ENCODE assay signal across 8 cellular contexts in genomic region chr22:20703414-20703806, GRCh38.
DNase-seq lines count a peak whose midpoint lies in the region; ATAC-seq, FAIRE-seq and TF ChIP-seq lines count a peak whose summit lies in the region.
"Not testable (repeated sequence)": the region's sequence is repeated elsewhere in the genome, so short reads cannot be mapped to it uniquely, and the experiment has no call there.

No MANE protein-coding gene starts in this region.

- H3K4me1 Mint-ChIP-seq in Caco-2 (ENCODE audit: low read depth, unreplicated experiment); memory B cell; stimulated activated memory B cell treated with anti-CD40 and anti-IgM and Interleukin-4, amounts not matched to agents 10 μg/mL and 1 μg/mL and 100 μg/mL, for 72 hours: not testable (repeated sequence)
- peaks cover 13% of the 10 kb centered on the region for H3K4me1 Mint-ChIP-seq in activated T-cell treated with anti-CD3 and anti-CD28 coated beads, Interleukin-2, amount 50 U/mL, for 24 hours (ENCODE audit: low read depth)

- H3K14ac ChIP-seq in H1 (ENCODE audit: insufficient read length) = not testable (repeated sequence)

- not testable (repeated sequence) for H2AK5ac ChIP-seq in H1 (ENCODE audit: low read depth, low read length)

- not testable (repeated sequence) for H3K27me3 ChIP-seq in Caco-2 (replicated peaks; ENCODE audit: control insufficient read depth, insufficient read depth, low read length); MM.1S (replicated peaks; ENCODE audit: insufficient read depth, low read length); H1 (replicated peaks in 1 of 4; ENCODE audit: control insufficient read depth in 3 of 4, extremely low read depth in 1 of 4, insufficient read depth in 3 of 4, low read length in 3 of 4)

- H3K27ac ChIP-seq in MM.1S (ENCODE audit: low read length); H1 (ENCODE audit: low read depth, low read length): not testable (repeated sequence)

- not testable (repeated sequence) for H2BK5ac ChIP-seq in H1 (ENCODE audit: low read depth, low read length)

- not testable (repeated sequence) for H4K5ac ChIP-seq in H1 (ENCODE audit: insufficient read length, low read depth, low read length)

- TF ChIP-seq CTCF in Caco-2 (IDR thresholded peaks at IDR 0.05; ENCODE audit: insufficient read depth in 1 of 2, low read depth in 1 of 2, low read length in 1 of 2, severe bottlenecking in 1 of 2, unreplicated experiment in 1 of 2); MM.1S (IDR thresholded peaks at IDR 0.05; ENCODE audit: low read length); H1 (IDR thresholded peaks at IDR 0.05; ENCODE audit: control extremely low read depth in 1 of 3, insufficient read depth in 1 of 3, low read depth in 1 of 3, low read length in 3 of 3): not testable (repeated sequence)

- H3K18ac ChIP-seq in H1 (ENCODE audit: extremely low read depth, low read length) = not testable (repeated sequence)

- ATAC-seq in GM21390 (IDR thresholded peaks at IDR 0.05; ENCODE audit: unreplicated experiment) (peak; percentile 18), HG02970 (IDR thresholded peaks at IDR 0.05; ENCODE audit: low FRiP score, unreplicated experiment) (peak; percentile 18), memory B cell (ENCODE audit: low read depth) (peak; percentile 14)
- peak; percentile 62 for ATAC-seq in stimulated activated memory B cell treated with anti-CD40 and anti-IgM and Interleukin-4, amounts not matched to agents 10 μg/mL and 1 μg/mL and 100 μg/mL, for 72 hours

- H3K23me2 ChIP-seq in H1 (ENCODE audit: low read depth, low read length) = not testable (repeated sequence)

- H3K4me3 Mint-ChIP-seq in Caco-2 (ENCODE audit: unreplicated experiment) (peak overlapping the region; percentile 98), memory B cell (peak overlapping the region; percentile 99)
- H3K4me3 Mint-ChIP-seq in activated T-cell treated with anti-CD3 and anti-CD28 coated beads, Interleukin-2, amount 50 U/mL, for 24 hours = peak overlapping the region; percentile 72
- peak overlapping the region; percentile 95 for H3K4me3 Mint-ChIP-seq in stimulated activated memory B cell treated with anti-CD40 and anti-IgM and Interleukin-4, amounts not matched to agents 10 μg/mL and 1 μg/mL and 100 μg/mL, for 72 hours

- not testable (repeated sequence) for H3K79me2 ChIP-seq in MM.1S (ENCODE audit: low read length); H1 (ENCODE audit: control insufficient read depth in 1 of 2, insufficient read depth in 2 of 2, low read length in 2 of 2)

- intact Hi-C loops in Caco-2 (cut with micrococcal nuclease; ENCODE audit: unreplicated experiment) = not testable (repeated sequence)

- 4% methylated on average over 5 of the region's 25 CpGs; no CpG with 5 or more reads in 1 of the 2 experiments for WGBS in H1 (ENCODE audit: extremely low coverage in 1 of 2, insufficient coverage in 1 of 2, insufficient read length in 1 of 2, insufficient replicate concordance in 2 of 2, low coverage in 1 of 2, low lambda C conversion rate in 2 of 2, missing lambda C conversion rate in 1 of 2), 2 experiments

- CTCF ChIA-PET in Caco-2 (lab: Charles Lee) = interaction anchor here (0.8 to 1.2 kb wide), 3 partner anchors 38 to 135 kb away, joined by 3 to 5 read pairs (median 4); no protein-coding TSS in a partner anchor
- CTCF ChIA-PET in H1 (lab: Charles Lee; ENCODE audit: partially characterized antibody) = interaction anchor here (1.2 to 1.4 kb wide), 2 partner anchors 97 to 130 kb away, joined by 3 to 5 read pairs; no protein-coding TSS in a partner anchor

- not testable (repeated sequence) for BruUV-seq in Caco-2 (replicated peaks; lab: Mats Ljungman, UMichigan)

- H3K9ac ChIP-seq in MM.1S (ENCODE audit: low read length); H1 (replicated peaks in 1 of 4; ENCODE audit: extremely low read depth in 1 of 4, low read depth in 3 of 4, low read length in 3 of 4): not testable (repeated sequence)

- H4K20me1 ChIP-seq in MM.1S (ENCODE audit: insufficient read depth, low read length); H1 (replicated peaks in 1 of 2; ENCODE audit: control insufficient read depth in 1 of 2, insufficient read depth in 2 of 2, low read length in 2 of 2): not testable (repeated sequence)

- H2BK15ac ChIP-seq in H1 (ENCODE audit: low read length) = not testable (repeated sequence)

- not testable (repeated sequence) for H3K9me3 ChIP-seq in Caco-2; MM.1S (replicated peaks; ENCODE audit: insufficient read depth, low read length); H1 (ENCODE audit: insufficient read depth in 2 of 2, low read depth in 1 of 2, low read length in 1 of 2)

- H3F3A ChIP-seq in MM.1S (ENCODE audit: insufficient read depth, low read length) = not testable (repeated sequence)

- POLR2A ChIA-PET in Caco-2 (lab: Charles Lee) = interaction anchor here (0.5 kb wide), 1 partner anchor 157 kb away, joined by 3 read pairs; no protein-coding TSS in a partner anchor
- POLR2A ChIA-PET in H1 (lab: Charles Lee; ENCODE audit: partially characterized antibody) = not testable (repeated sequence)

- not testable (repeated sequence) for TF ChIP-seq EP300 in H1 (IDR thresholded peaks at IDR 0.05; ENCODE audit: borderline replicate concordance in 1 of 2, low read depth in 2 of 2, low read length in 2 of 2)

- not testable (repeated sequence) for H3K27me3 Mint-ChIP-seq in Caco-2 (ENCODE audit: insufficient read depth, unreplicated experiment); activated T-cell treated with anti-CD3 and anti-CD28 coated beads, Interleukin-2, amount 50 U/mL, for 24 hours; memory B cell; stimulated activated memory B cell treated with anti-CD40 and anti-IgM and Interleukin-4, amounts not matched to agents 10 μg/mL and 1 μg/mL and 100 μg/mL, for 72 hours

- not testable (repeated sequence) for H2BK120ac ChIP-seq in H1 (replicated peaks; ENCODE audit: low read depth, low read length)

- H2BK20ac ChIP-seq in H1 (ENCODE audit: low read length) = not testable (repeated sequence)

- not testable (repeated sequence) for H3K4ac ChIP-seq in H1 (replicated peaks; ENCODE audit: insufficient read length, low read depth, low read length)

- H3K4me1 ChIP-seq in Caco-2; MM.1S (ENCODE audit: low read length); H1 (replicated peaks in 1 of 4; ENCODE audit: control insufficient read depth in 3 of 4, insufficient read depth in 4 of 4, low read length in 3 of 4): not testable (repeated sequence)

- H3K4me3 ChIP-seq in Caco-2 (ENCODE audit: low read depth, low read length) (peak overlapping the region; percentile 42), H1 (ENCODE audit: extremely low read depth in 1 of 4, insufficient read depth in 2 of 4, low read depth in 3 of 4, low read length in 4 of 4) (peak overlapping the region in 1 of 4 experiments; percentile 38; a peak in 2 of 8 replicates)
- H3K4me3 ChIP-seq in MM.1S (ENCODE audit: low read length) = not testable (repeated sequence)

- H3K23ac ChIP-seq in H1 (ENCODE audit: insufficient read length) = not testable (repeated sequence)

- not testable (repeated sequence) for DNase-seq in Caco-2; MM.1S; activated T-cell treated with anti-CD3 and anti-CD28 coated beads, Interleukin-2, amount 50 U/mL, for 24 hours; memory B cell (ENCODE audit: low spot score in 2 of 2)
- DNase-seq in H1 (ENCODE audit: low read depth in 1 of 2, low spot score in 2 of 2) = peak in 1 of 2 experiments; percentile 63

- not testable (repeated sequence) for FAIRE-seq in H1 (lab: Jason Lieb, UNC)

- H3K4me2 ChIP-seq in MM.1S (ENCODE audit: low read depth, low read length) (peak overlapping the region; percentile 24; the same call in 1 of the 2 replicates), H1 (ENCODE audit: insufficient read depth in 1 of 2, low read depth in 2 of 2, low read length in 2 of 2) (peak overlapping the region; percentile 21 to 56; a peak in 2 of 4 replicates)

- not testable (repeated sequence) for H2BK12ac ChIP-seq in H1 (ENCODE audit: low read depth, low read length)

- H3K9me3 Mint-ChIP-seq in Caco-2 (ENCODE audit: unreplicated experiment); activated T-cell treated with anti-CD3 and anti-CD28 coated beads, Interleukin-2, amount 50 U/mL, for 24 hours; memory B cell; stimulated activated memory B cell treated with anti-CD40 and anti-IgM and Interleukin-4, amounts not matched to agents 10 μg/mL and 1 μg/mL and 100 μg/mL, for 72 hours: not testable (repeated sequence)

- not testable (repeated sequence) for TF ChIP-seq POLR2A in H1 (IDR thresholded peaks at IDR 0.05; ENCODE audit: control extremely low read depth in 1 of 2, low read depth in 2 of 2, low read length in 2 of 2)

- TF ChIP-seq RAD21 in H1 (IDR thresholded peaks at IDR 0.05 in 1 of 2, conservative IDR thresholded peaks at IDR 0.05 in 1 of 2; ENCODE audit: low read depth in 2 of 2, low read length in 2 of 2) = not testable (repeated sequence)

- H3K36me3 ChIP-seq in Caco-2 (ENCODE audit: control insufficient read depth, insufficient read depth, low read length); MM.1S (replicated peaks; ENCODE audit: insufficient read depth, low read length); H1 (ENCODE audit: control insufficient read depth in 2 of 4, insufficient read depth in 4 of 4, low read length in 3 of 4): not testable (repeated sequence)

- not testable (repeated sequence) for H3K27ac Mint-ChIP-seq in Caco-2 (ENCODE audit: unreplicated experiment); activated T-cell treated with anti-CD3 and anti-CD28 coated beads, Interleukin-2, amount 50 U/mL, for 24 hours
- peak overlapping the region; percentile 98 for H3K27ac Mint-ChIP-seq in memory B cell
- H3K27ac Mint-ChIP-seq in stimulated activated memory B cell treated with anti-CD40 and anti-IgM and Interleukin-4, amounts not matched to agents 10 μg/mL and 1 μg/mL and 100 μg/mL, for 72 hours = peak overlapping the region; percentile 94

- H3K9me2 ChIP-seq in MM.1S (replicated peaks; ENCODE audit: insufficient read depth, low read length) = not testable (repeated sequence)

- H4K8ac ChIP-seq in H1 (ENCODE audit: extremely low read depth, insufficient read depth, low read length) = peak overlapping the region; percentile 25; the same call in 1 of the 2 replicates

- not testable (repeated sequence) for H2AFZ ChIP-seq in MM.1S (ENCODE audit: low read length); H1 (ENCODE audit: low read length)

- not testable (repeated sequence) for H3K56ac ChIP-seq in H1 (replicated peaks; ENCODE audit: insufficient read length, low read depth, low read length)

- H3K79me1 ChIP-seq in H1 (ENCODE audit: low read depth, low read length) = not testable (repeated sequence)

- H3K36me3 Mint-ChIP-seq in Caco-2 (ENCODE audit: insufficient read depth, unreplicated experiment) = peaks cover 13% of the 10 kb centered on the region
- peaks cover 13% of the 10 kb centered on the region for H3K36me3 Mint-ChIP-seq in activated T-cell treated with anti-CD3 and anti-CD28 coated beads, Interleukin-2, amount 50 U/mL, for 24 hours (ENCODE audit: low read depth)
- H3K36me3 Mint-ChIP-seq in memory B cell; stimulated activated memory B cell treated with anti-CD40 and anti-IgM and Interleukin-4, amounts not matched to agents 10 μg/mL and 1 μg/mL and 100 μg/mL, for 72 hours: not testable (repeated sequence)

- not testable (repeated sequence) for H4K91ac ChIP-seq in H1 (replicated peaks; ENCODE audit: insufficient read length, low read length)
